In genomic region chr1:209646558-209646957, GRCh38 we compare ENCODE assay signal across 1 cellular context.
TF ChIP-seq lines count a peak whose summit lies in the region.

No MANE protein-coding gene starts in this region.

TF ChIP-seq in SK-N-SH, 30 proteins besides CTCF, POLR2A, EP300 and RAD21 (continued from another document):
- TF ChIP-seq, protein P1, sequence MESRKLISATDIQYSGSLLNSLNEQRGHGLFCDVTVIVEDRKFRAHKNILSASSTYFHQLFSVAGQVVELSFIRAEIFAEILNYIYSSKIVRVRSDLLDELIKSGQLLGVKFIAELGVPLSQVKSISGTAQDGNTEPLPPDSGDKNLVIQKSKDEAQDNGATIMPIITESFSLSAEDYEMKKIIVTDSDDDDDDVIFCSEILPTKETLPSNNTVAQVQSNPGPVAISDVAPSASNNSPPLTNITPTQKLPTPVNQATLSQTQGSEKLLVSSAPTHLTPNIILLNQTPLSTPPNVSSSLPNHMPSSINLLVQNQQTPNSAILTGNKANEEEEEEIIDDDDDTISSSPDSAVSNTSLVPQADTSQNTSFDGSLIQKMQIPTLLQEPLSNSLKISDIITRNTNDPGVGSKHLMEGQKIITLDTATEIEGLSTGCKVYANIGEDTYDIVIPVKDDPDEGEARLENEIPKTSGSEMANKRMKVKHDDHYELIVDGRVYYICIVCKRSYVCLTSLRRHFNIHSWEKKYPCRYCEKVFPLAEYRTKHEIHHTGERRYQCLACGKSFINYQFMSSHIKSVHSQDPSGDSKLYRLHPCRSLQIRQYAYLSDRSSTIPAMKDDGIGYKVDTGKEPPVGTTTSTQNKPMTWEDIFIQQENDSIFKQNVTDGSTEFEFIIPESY (IDR thresholded peaks at IDR 0.05; ENCODE audit: borderline replicate concordance, low read depth) = no peak
- no peak for TF ChIP-seq EZH2phosphoT487 (IDR thresholded peaks at IDR 0.05; ENCODE audit: borderline replicate concordance, low read depth)
- TF ChIP-seq, protein P2, sequence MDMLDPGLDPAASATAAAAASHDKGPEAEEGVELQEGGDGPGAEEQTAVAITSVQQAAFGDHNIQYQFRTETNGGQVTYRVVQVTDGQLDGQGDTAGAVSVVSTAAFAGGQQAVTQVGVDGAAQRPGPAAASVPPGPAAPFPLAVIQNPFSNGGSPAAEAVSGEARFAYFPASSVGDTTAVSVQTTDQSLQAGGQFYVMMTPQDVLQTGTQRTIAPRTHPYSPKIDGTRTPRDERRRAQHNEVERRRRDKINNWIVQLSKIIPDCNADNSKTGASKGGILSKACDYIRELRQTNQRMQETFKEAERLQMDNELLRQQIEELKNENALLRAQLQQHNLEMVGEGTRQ (IDR thresholded peaks at IDR 0.05; ENCODE audit: borderline replicate concordance, low read depth, low read length) = no peak
- TF ChIP-seq TCF12 (IDR thresholded peaks at IDR 0.05) = peak; percentile 83
- TF ChIP-seq YY1 (IDR thresholded peaks at IDR 0.05; ENCODE audit: low read depth) = no peak
- TF ChIP-seq USF1 (IDR thresholded peaks at IDR 0.05; ENCODE audit: borderline replicate concordance, low read depth) = no peak
- peak; percentile 69 for TF ChIP-seq MAX (IDR thresholded peaks at IDR 0.05; ENCODE audit: low read depth)
- TF ChIP-seq MEF2A (IDR thresholded peaks at IDR 0.05; ENCODE audit: borderline replicate concordance, low read depth) = no peak
- peak; percentile 34; the same call in 1 of the 2 replicates for TF ChIP-seq SMC3 (IDR thresholded peaks at IDR 0.05; ENCODE audit: low read depth, low read length)
- TF ChIP-seq CHD2 (IDR thresholded peaks at IDR 0.05; ENCODE audit: low read length, partially characterized antibody) = no peak
